ENCODE assay signal across 1 cellular context in genomic region chr14:50932592-50933500, GRCh38.
A peak's percentile ranks its signal among the peaks of the same experiment; 100 is the strongest.
TF ChIP-seq lines count a peak whose summit lies in the region.

No MANE protein-coding gene starts in this region.

TF ChIP-seq in HEK293, 187 proteins besides CTCF, POLR2A, EP300 and RAD21 (continued from another document):
- TF ChIP-seq ATF2 (tag by site-specific recombination; IDR thresholded peaks at IDR 0.05; ENCODE audit: low read depth) (peak; percentile 40; the same call in 1 of the 2 replicates), KLF17 (tag by site-specific recombination; IDR thresholded peaks at IDR 0.05) (no peak), KLF10 (tag by site-specific recombination; IDR thresholded peaks at IDR 0.05) (no peak), KLF1 (tag by site-specific recombination; IDR thresholded peaks at IDR 0.05) (no peak), ZNF514 (tag by site-specific recombination; IDR thresholded peaks at IDR 0.05) (no peak), ZNF621 (tag by site-specific recombination; IDR thresholded peaks at IDR 0.05) (no peak), ZNF324 (tag by site-specific recombination; IDR thresholded peaks at IDR 0.05) (no peak), ZBTB21 (tag by site-specific recombination; IDR thresholded peaks at IDR 0.05) (peak; percentile 73)
TF ChIP-seq in HEK293: peak in this region for 3.
